Comparison of ENCODE assay signal across 1 cellular context in genomic region chr4:666436-666810, GRCh38.
TF ChIP-seq lines count a peak whose summit lies in the region.

No MANE protein-coding gene starts in this region.

TF ChIP-seq in SK-N-SH, 30 proteins besides CTCF, POLR2A, EP300 and RAD21:
- TF ChIP-seq TCF12 (IDR thresholded peaks at IDR 0.05) (no peak), TAF1 (IDR thresholded peaks at IDR 0.05; ENCODE audit: borderline replicate concordance, low read depth, low read length) (no peak), GATA2 (CRISPR knock-in tag; IDR thresholded peaks at IDR 0.05) (no peak), CHD2 (IDR thresholded peaks at IDR 0.05; ENCODE audit: low read length, partially characterized antibody) (no peak), TEAD4 (IDR thresholded peaks at IDR 0.05; ENCODE audit: borderline replicate concordance, insufficient read depth) (no peak), PBX3 (IDR thresholded peaks at IDR 0.05) (no peak)
TF ChIP-seq in SK-N-SH: peak in this region for 0.
